15 cellular contexts compared by ENCODE assay signal in the genomic region with DNA sequence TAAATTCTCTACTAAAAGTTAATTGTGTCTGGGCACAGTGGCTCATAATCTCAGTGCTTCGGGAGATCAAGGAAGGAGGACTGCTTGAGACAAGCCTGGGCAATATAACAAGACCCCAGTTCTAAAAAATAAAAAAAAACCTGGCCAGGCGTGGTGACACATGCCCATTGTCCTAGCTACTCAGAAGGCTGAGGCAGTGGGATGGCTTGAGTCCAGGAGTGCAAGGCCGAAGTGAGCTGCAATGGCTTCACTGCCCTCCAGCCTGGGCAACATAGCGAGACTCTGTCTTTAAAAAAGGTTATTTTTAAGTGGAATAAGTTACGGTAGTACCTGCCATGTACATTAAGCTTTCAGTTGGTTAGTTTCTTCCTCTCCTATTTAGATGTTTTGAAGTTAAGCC. TPM values are rescaled to one million over a fixed set of nuclear protein-coding genes. Genes with fewer than 3 reads are reported as not detected.
DNase-seq lines count a peak whose midpoint lies in the region; ATAC-seq and TF ChIP-seq lines count a peak whose summit lies in the region.
"Had no signal": no experiment of that assay in that cellular context is flagged by ENCODE, and none has a peak within 500 bp of the region (broad histone marks: within the 10 kb centered on the region; RNA-seq: fewer than 3 reads in every experiment).

No MANE protein-coding gene starts in this region.

- H3K4me1 ChIP-seq in A673 (ENCODE audit: insufficient read depth, low read length, poor library complexity, severe bottlenecking) (peaks cover 91% of the 10 kb centered on the region), MM.1S (ENCODE audit: low read length) (no peaks in the 10 kb centered on the region)

- H3F3A ChIP-seq in MM.1S (ENCODE audit: insufficient read depth, low read length): no peaks in the 10 kb centered on the region

- H3K27me3 Mint-ChIP-seq in chondrocyte (ENCODE audit: low read depth) (no peaks in the 10 kb centered on the region), memory B cell (no peaks in the 10 kb centered on the region)
- H3K27me3 Mint-ChIP-seq: activated CD4-positive, alpha-beta memory T cell treated with anti-CD3 and anti-CD28 coated beads for 36 hours had no signal

- peak overlapping the region; percentile 97 for H3K27ac ChIP-seq in A673 (ENCODE audit: low read depth, low read length, poor library complexity, severe bottlenecking)
- H3K27ac ChIP-seq in MM.1S (ENCODE audit: low read length): no peak overlapping the region
- H3K27ac ChIP-seq: parathyroid adenoma, RWPE1 had no signal

- intact Hi-C loops in A673 (cut with micrococcal nuclease; ENCODE audit: unreplicated experiment): loop anchor here (5.0 to 10.0 kb wide), 4 partner anchors 73 to 470 kb away; partner anchors contain the start of gene STEAP1

- DNase-seq in A673 (ENCODE audit: low spot score) (no peak), LHCN-M2 (ENCODE audit: low read depth) (peak; percentile 33), chondrocyte (ENCODE audit: low spot score) (no peak), memory B cell (ENCODE audit: low spot score in 2 of 2) (no peak), MM.1S (no peak)
- DNase-seq: activated CD4-positive, alpha-beta memory T cell treated with anti-CD3 and anti-CD28 coated beads for 36 hours; effector CD8-positive, alpha-beta T cell; T1000 had no signal

- H3K9me3 ChIP-seq in A673 (ENCODE audit: low read depth, low read length, poor library complexity, severe bottlenecking) (no peaks in the 10 kb centered on the region), MM.1S (replicated peaks; ENCODE audit: insufficient read depth, low read length) (no peaks in the 10 kb centered on the region)
- H3K9me3 ChIP-seq: tibial artery had no signal

- H3K27me3 ChIP-seq in A673 (replicated peaks; ENCODE audit: insufficient read depth, low read depth, low read length, poor library complexity) (no peaks in the 10 kb centered on the region), MM.1S (replicated peaks; ENCODE audit: insufficient read depth, low read length) (no peaks in the 10 kb centered on the region)
- H3K27me3 ChIP-seq: tibial artery had no signal

- ATAC-seq in memory B cell (ENCODE audit: low read depth): no peak
- ATAC-seq in HG03571 (IDR thresholded peaks at IDR 0.05; ENCODE audit: unreplicated experiment): no peak
- no peak for ATAC-seq in GM18520 (IDR thresholded peaks at IDR 0.05; ENCODE audit: unreplicated experiment)
- no peak for ATAC-seq in GM19328 (IDR thresholded peaks at IDR 0.05; ENCODE audit: unreplicated experiment)

- no peak overlapping the region for H3K4me2 ChIP-seq in MM.1S (ENCODE audit: low read depth, low read length)

- no peaks in the 10 kb centered on the region for H4K20me1 ChIP-seq in MM.1S (ENCODE audit: insufficient read depth, low read length)

- no peaks in the 10 kb centered on the region for H3K79me2 ChIP-seq in MM.1S (ENCODE audit: low read length)
- H3K79me2 ChIP-seq: parathyroid adenoma had no signal

- H3K36me3 Mint-ChIP-seq in chondrocyte (ENCODE audit: low read depth) (no peaks in the 10 kb centered on the region), memory B cell (no peaks in the 10 kb centered on the region)
- H3K36me3 Mint-ChIP-seq: activated CD4-positive, alpha-beta memory T cell treated with anti-CD3 and anti-CD28 coated beads for 36 hours had no signal

- no peak overlapping the region for H2AFZ ChIP-seq in MM.1S (ENCODE audit: low read length)
- H2AFZ ChIP-seq: parathyroid adenoma had no signal

- no peak overlapping the region for H3K4me3 ChIP-seq in A673 (ENCODE audit: low read depth, low read length, poor library complexity, severe bottlenecking)
- no peak overlapping the region for H3K4me3 ChIP-seq in MM.1S (ENCODE audit: low read length)
- H3K4me3 ChIP-seq: tibial artery had no signal

- H3K4me3 Mint-ChIP-seq in chondrocyte (ENCODE audit: unreplicated experiment) (no peak overlapping the region), memory B cell (no peak overlapping the region)
- H3K4me3 Mint-ChIP-seq: activated CD4-positive, alpha-beta memory T cell treated with anti-CD3 and anti-CD28 coated beads for 36 hours; activated T-helper 1 cell treated with anti-CD3 and anti-CD28 coated beads, Interleukin-12 subunit alpha, Interleukin-12 subunit beta, Interleukin-2, Interleukin-4 antibody, amounts not matched to agents 30 ng/mL and 10 ng/mL and 1 ng/mL, durations not matched to agents 14 hours and 24 hours and 36 hours had no signal

- no peaks in the 10 kb centered on the region for H3K9me2 ChIP-seq in MM.1S (replicated peaks; ENCODE audit: insufficient read depth, low read length)

- POLR2A ChIA-PET in A673 (lab: Charles Lee; ENCODE audit: low non-redundant PET): no interaction called here

- H3K4me1 Mint-ChIP-seq in chondrocyte (ENCODE audit: low read depth): peaks cover 62% of the 10 kb centered on the region
- peaks cover 14% of the 10 kb centered on the region for H3K4me1 Mint-ChIP-seq in memory B cell

- no peaks in the 10 kb centered on the region for H3K36me3 ChIP-seq in A673 (ENCODE audit: insufficient read depth, low read length, poor library complexity, severe bottlenecking)
- no peaks in the 10 kb centered on the region for H3K36me3 ChIP-seq in MM.1S (replicated peaks; ENCODE audit: insufficient read depth, low read length)
- H3K36me3 ChIP-seq: tibial artery had no signal

- BruUV-seq in A673 (replicated peaks; lab: Mats Ljungman, UMichigan): no TSS peak

- TF ChIP-seq CTCF in A673 (conservative IDR thresholded peaks at IDR 0.05; ENCODE audit: low read depth, low read length) (no peak), chondrocyte (IDR thresholded peaks at IDR 0.05) (no peak), MM.1S (IDR thresholded peaks at IDR 0.05; ENCODE audit: low read length) (no peak)

- H3K9me3 Mint-ChIP-seq in chondrocyte (ENCODE audit: low read depth) (no peaks in the 10 kb centered on the region), memory B cell (no peaks in the 10 kb centered on the region)
- H3K9me3 Mint-ChIP-seq: activated CD4-positive, alpha-beta memory T cell treated with anti-CD3 and anti-CD28 coated beads for 36 hours; activated T-helper 1 cell treated with anti-CD3 and anti-CD28 coated beads, Interleukin-12 subunit alpha, Interleukin-12 subunit beta, Interleukin-2, Interleukin-4 antibody, amounts not matched to agents 30 ng/mL and 10 ng/mL and 1 ng/mL, durations not matched to agents 14 hours and 24 hours and 36 hours had no signal

- H3K27ac Mint-ChIP-seq in chondrocyte (ENCODE audit: unreplicated experiment) (peak overlapping the region; percentile 81), memory B cell (peak overlapping the region; percentile 35)
- H3K27ac Mint-ChIP-seq: activated CD4-positive, alpha-beta memory T cell treated with anti-CD3 and anti-CD28 coated beads for 36 hours; activated T-helper 1 cell treated with anti-CD3 and anti-CD28 coated beads, Interleukin-12 subunit alpha, Interleukin-12 subunit beta, Interleukin-2, Interleukin-4 antibody, amounts not matched to agents 30 ng/mL and 10 ng/mL and 1 ng/mL, durations not matched to agents 14 hours and 24 hours and 36 hours had no signal

- H3K9ac ChIP-seq in MM.1S (ENCODE audit: low read length): no peak overlapping the region
- H3K9ac ChIP-seq: parathyroid adenoma had no signal

- CTCF ChIA-PET in A673 (lab: Charles Lee): interaction anchor here (1.9 to 2.1 kb wide), 2 partner anchors 170 to 409 kb away, joined by 6 read pairs; no protein-coding TSS in a partner anchor

RNA-seq across cellular contexts. Expression of gene CDK14, which starts 28.9 kb away (rescaled TPM):
- total RNA-seq in A673 (2021) (128 and 131 TPM in 2 replicates), LHCN-M2 (2014; rRNA removed) (23.4 and 23.6 TPM in 2 replicates), chondrocyte (53.7 to 97.9 TPM (median 61.4 TPM) in 3 replicates)
- polyA plus RNA-seq in LHCN-M2 (2012): 8.0 TPM
- total RNA-seq: activated CD4-positive, alpha-beta memory T cell treated with anti-CD3 and anti-CD28 coated beads for 36 hours had no signal
